Comparison of ENCODE assay signal across 1 cellular context in the genomic region with DNA sequence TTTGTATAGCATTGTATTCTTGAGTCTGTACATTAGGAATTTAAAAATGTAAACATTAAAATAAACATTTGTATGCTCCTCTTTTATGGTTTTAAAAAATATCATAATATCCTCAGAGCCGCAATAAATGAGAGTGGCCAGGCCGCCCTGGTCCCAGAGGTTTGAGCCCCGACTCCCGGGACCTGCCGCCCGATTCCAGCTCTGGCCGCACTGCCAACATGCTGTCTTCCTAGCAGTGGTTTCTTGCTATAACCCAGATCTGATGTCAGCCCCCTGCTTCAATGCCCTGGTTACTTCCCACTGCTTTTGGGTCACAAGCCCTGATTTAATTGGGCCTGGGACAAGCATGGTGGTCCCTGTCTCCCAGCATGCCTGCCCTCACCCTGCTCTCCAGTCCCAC.
TF ChIP-seq lines count a peak whose summit lies in the region.

No MANE protein-coding gene starts in this region.

TF ChIP-seq in WTC11, 78 proteins besides CTCF, POLR2A, EP300 and RAD21:
- TF ChIP-seq ZNF317 (CRISPR knock-in tag; IDR thresholded peaks at IDR 0.05; ENCODE audit: borderline replicate concordance, low read depth) (no peak), ZNF232 (CRISPR knock-in tag; IDR thresholded peaks at IDR 0.05) (no peak), NFE2L1 (CRISPR knock-in tag; IDR thresholded peaks at IDR 0.05) (no peak), MYBL2 (CRISPR knock-in tag; IDR thresholded peaks at IDR 0.05) (no peak), JUN (CRISPR knock-in tag; IDR thresholded peaks at IDR 0.05) (no peak), GTF2I (CRISPR knock-in tag; conservative IDR thresholded peaks at IDR 0.05) (no peak), NFATC4 (CRISPR knock-in tag; IDR thresholded peaks at IDR 0.05) (no peak), ZNF423 (CRISPR knock-in tag; IDR thresholded peaks at IDR 0.05) (no peak), FOXP1 (CRISPR knock-in tag; IDR thresholded peaks at IDR 0.05; ENCODE audit: borderline replicate concordance) (no peak), TEAD4 (CRISPR knock-in tag; IDR thresholded peaks at IDR 0.05) (no peak), ZBTB21 (CRISPR knock-in tag; IDR thresholded peaks at IDR 0.05; ENCODE audit: borderline replicate concordance) (no peak), ZNF416 (CRISPR knock-in tag; IDR thresholded peaks at IDR 0.05) (no peak), IRF2 (CRISPR knock-in tag; IDR thresholded peaks at IDR 0.05; ENCODE audit: borderline replicate concordance, low read depth) (no peak), ETV6 (CRISPR knock-in tag; IDR thresholded peaks at IDR 0.05) (no peak)
- TF ChIP-seq, protein P1, sequence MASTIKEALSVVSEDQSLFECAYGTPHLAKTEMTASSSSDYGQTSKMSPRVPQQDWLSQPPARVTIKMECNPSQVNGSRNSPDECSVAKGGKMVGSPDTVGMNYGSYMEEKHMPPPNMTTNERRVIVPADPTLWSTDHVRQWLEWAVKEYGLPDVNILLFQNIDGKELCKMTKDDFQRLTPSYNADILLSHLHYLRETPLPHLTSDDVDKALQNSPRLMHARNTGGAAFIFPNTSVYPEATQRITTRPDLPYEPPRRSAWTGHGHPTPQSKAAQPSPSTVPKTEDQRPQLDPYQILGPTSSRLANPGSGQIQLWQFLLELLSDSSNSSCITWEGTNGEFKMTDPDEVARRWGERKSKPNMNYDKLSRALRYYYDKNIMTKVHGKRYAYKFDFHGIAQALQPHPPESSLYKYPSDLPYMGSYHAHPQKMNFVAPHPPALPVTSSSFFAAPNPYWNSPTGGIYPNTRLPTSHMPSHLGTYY (CRISPR knock-in tag; IDR thresholded peaks at IDR 0.05), result no peak
- TF ChIP-seq, protein P2, sequence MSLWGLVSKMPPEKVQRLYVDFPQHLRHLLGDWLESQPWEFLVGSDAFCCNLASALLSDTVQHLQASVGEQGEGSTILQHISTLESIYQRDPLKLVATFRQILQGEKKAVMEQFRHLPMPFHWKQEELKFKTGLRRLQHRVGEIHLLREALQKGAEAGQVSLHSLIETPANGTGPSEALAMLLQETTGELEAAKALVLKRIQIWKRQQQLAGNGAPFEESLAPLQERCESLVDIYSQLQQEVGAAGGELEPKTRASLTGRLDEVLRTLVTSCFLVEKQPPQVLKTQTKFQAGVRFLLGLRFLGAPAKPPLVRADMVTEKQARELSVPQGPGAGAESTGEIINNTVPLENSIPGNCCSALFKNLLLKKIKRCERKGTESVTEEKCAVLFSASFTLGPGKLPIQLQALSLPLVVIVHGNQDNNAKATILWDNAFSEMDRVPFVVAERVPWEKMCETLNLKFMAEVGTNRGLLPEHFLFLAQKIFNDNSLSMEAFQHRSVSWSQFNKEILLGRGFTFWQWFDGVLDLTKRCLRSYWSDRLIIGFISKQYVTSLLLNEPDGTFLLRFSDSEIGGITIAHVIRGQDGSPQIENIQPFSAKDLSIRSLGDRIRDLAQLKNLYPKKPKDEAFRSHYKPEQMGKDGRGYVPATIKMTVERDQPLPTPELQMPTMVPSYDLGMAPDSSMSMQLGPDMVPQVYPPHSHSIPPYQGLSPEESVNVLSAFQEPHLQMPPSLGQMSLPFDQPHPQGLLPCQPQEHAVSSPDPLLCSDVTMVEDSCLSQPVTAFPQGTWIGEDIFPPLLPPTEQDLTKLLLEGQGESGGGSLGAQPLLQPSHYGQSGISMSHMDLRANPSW (CRISPR knock-in tag; conservative IDR thresholded peaks at IDR 0.05; ENCODE audit: low read depth), result no peak
- TF ChIP-seq, protein P3, sequence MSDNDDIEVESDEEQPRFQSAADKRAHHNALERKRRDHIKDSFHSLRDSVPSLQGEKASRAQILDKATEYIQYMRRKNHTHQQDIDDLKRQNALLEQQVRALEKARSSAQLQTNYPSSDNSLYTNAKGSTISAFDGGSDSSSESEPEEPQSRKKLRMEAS (CRISPR knock-in tag; IDR thresholded peaks at IDR 0.05), result no peak
- TF ChIP-seq, protein P4, sequence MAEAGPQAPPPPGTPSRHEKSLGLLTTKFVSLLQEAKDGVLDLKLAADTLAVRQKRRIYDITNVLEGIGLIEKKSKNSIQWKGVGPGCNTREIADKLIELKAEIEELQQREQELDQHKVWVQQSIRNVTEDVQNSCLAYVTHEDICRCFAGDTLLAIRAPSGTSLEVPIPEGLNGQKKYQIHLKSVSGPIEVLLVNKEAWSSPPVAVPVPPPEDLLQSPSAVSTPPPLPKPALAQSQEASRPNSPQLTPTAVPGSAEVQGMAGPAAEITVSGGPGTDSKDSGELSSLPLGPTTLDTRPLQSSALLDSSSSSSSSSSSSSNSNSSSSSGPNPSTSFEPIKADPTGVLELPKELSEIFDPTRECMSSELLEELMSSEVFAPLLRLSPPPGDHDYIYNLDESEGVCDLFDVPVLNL (CRISPR knock-in tag; IDR thresholded peaks at IDR 0.05; ENCODE audit: borderline replicate concordance, low read depth), result no peak
- TF ChIP-seq, protein P5, sequence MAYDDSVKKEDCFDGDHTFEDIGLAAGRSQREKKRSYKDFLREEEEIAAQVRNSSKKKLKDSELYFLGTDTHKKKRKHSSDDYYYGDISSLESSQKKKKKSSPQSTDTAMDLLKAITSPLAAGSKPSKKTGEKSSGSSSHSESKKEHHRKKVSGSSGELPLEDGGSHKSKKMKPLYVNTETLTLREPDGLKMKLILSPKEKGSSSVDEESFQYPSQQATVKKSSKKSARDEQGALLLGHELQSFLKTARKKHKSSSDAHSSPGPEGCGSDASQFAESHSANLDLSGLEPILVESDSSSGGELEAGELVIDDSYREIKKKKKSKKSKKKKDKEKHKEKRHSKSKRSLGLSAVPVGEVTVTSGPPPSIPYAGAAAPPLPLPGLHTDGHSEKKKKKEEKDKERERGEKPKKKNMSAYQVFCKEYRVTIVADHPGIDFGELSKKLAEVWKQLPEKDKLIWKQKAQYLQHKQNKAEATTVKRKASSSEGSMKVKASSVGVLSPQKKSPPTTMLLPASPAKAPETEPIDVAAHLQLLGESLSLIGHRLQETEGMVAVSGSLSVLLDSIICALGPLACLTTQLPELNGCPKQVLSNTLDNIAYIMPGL (CRISPR knock-in tag; IDR thresholded peaks at IDR 0.05), result no peak
- TF ChIP-seq, protein P6, sequence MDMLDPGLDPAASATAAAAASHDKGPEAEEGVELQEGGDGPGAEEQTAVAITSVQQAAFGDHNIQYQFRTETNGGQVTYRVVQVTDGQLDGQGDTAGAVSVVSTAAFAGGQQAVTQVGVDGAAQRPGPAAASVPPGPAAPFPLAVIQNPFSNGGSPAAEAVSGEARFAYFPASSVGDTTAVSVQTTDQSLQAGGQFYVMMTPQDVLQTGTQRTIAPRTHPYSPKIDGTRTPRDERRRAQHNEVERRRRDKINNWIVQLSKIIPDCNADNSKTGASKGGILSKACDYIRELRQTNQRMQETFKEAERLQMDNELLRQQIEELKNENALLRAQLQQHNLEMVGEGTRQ (CRISPR knock-in tag; IDR thresholded peaks at IDR 0.05), result no peak
TF ChIP-seq in WTC11: peak in this region for 0.
